Comparison of ENCODE assay signal across 13 cellular contexts in the genomic region with DNA sequence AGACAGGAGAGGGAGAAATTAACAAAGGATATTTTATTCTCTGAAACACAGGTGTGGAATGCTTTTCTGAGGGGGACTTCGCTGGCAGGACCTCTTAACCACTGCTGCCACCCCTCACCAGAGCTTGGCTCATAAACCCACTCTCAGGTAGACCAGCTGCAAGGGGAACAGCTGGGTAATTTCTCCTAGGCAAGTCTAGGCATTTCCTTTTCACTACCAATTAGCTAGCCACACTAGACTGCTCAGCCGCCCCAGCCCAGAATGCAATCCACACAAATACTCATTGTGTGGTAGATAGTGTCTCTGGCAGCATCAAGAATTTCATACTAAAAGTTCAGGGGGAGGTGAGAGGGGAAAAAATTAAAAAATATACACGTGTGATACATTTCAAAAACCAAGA.
"Had no signal": no experiment of that assay in that cellular context is flagged by ENCODE, and none has a peak within 500 bp of the region (broad histone marks: within the 10 kb centered on the region; RNA-seq: fewer than 3 reads in every experiment).

No MANE protein-coding gene starts in this region.

- H3K27ac ChIP-seq: right atrium auricular region, tibial artery, VCaP had no signal

- DNase-seq: activated CD4-positive, alpha-beta memory T cell treated with anti-CD3 and anti-CD28 coated beads for 36 hours; activated naive CD4-positive, alpha-beta T cell treated with anti-CD3 and anti-CD28 coated beads, Interleukin-2, amount 10 ng/mL, durations not matched to agents 7 days and 5 days; activated T-cell treated with anti-CD3 and anti-CD28 coated beads, Interleukin-2, amount 50 U/mL, for 24 hours; hippocampal formation; kidney glomerular epithelial cell; mesendoderm; occipital lobe; small intestine; stimulated activated CD4-positive, alpha-beta T cell treated with anti-CD3 and anti-CD28 coated beads, Interleukin-4, amount 100 ng/mL, for 24 hours; stimulated activated naive CD4-positive, alpha-beta T cell; tibial artery had no signal

- H3K4me3 ChIP-seq: right atrium auricular region, tibial artery had no signal

- H3K36me3 ChIP-seq: right atrium auricular region, tibial artery had no signal

- H3K9me3 ChIP-seq: right atrium auricular region, tibial artery had no signal

- H3K4me1 ChIP-seq: right atrium auricular region, tibial artery had no signal

- H3K27me3 ChIP-seq: right atrium auricular region, tibial artery had no signal
